In the genomic region with DNA sequence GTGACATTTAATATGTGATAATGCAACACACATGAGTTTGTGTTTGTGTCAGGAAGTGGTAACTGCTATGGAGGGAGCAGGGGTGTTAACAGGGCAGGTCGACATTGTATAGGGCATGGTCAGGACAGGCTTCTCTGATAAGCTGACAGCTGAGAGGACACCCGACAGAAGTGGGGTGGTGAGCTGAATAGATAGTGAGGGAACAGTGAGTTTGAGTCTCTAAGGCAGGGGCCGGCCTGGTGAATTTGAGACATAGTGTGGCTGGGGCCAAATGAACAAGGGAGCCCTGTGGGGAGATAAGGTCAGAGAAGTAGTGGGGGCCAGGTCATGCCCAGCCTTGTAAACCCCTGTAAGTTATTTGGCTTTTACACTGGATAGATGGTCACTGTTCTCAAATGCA, we compare ENCODE assay signal across 26 cellular contexts.
"Had no signal": no experiment of that assay in that cellular context is flagged by ENCODE, and none has a peak within 500 bp of the region (broad histone marks: within the 10 kb centered on the region; RNA-seq: fewer than 3 reads in every experiment).

No MANE protein-coding gene starts in this region.

- H3K36me3 ChIP-seq: gastrocnemius medialis, ovary, sigmoid colon, stomach, thyroid gland, vagina had no signal

- DNase-seq: dorsolateral prefrontal cortex; effector CD4-positive, alpha-beta T cell; foreskin fibroblast; gastrocnemius medialis; head of caudate nucleus; kidney; naive thymus-derived CD4-positive, alpha-beta T cell; nucleus accumbens; ovary; posterior cingulate gyrus; psoas muscle; right cardiac atrium; sigmoid colon; stimulated activated CD4-positive, alpha-beta T cell treated with anti-CD3 and anti-CD28 coated beads, Interleukin-2, amount 100 ng/mL, for 24 hours; stimulated activated CD4-positive, alpha-beta T cell treated with anti-CD3 and anti-CD28 coated beads, Interleukin-4, amount 100 ng/mL, for 24 hours; stimulated activated naive CD4-positive, alpha-beta T cell treated with Interleukin-2 at 50 U/mL for 16 hours; stomach; thyroid gland; trophoblast cell had no signal

- H3K27ac ChIP-seq: dorsolateral prefrontal cortex, gastrocnemius medialis, ovary, psoas muscle, sigmoid colon, stomach, thyroid gland, vagina had no signal

- ATAC-seq: esophagus mucosa; gastrocnemius medialis; left lobe of liver; naive thymus-derived CD4-positive, alpha-beta T cell; psoas muscle; right cardiac atrium had no signal

- H3K36me3 Mint-ChIP-seq: mesothelial cell of epicardium; naive thymus-derived CD4-positive, alpha-beta T cell; stimulated activated effector memory CD8-positive, alpha-beta T cell treated with anti-CD3 and anti-CD28 coated beads, Interleukin-12 subunit alpha, Interleukin-12 subunit beta, amount 100 ng/mL, for 72 hours had no signal

- H3K4me1 Mint-ChIP-seq: mesothelial cell of epicardium; naive thymus-derived CD4-positive, alpha-beta T cell; nephron had no signal

- H3K4me1 ChIP-seq: gastrocnemius medialis, psoas muscle, sigmoid colon, stomach, thyroid gland, vagina had no signal

- H3K4me3 Mint-ChIP-seq: mesothelial cell of epicardium; naive thymus-derived CD4-positive, alpha-beta T cell; nephron; stimulated activated effector memory CD8-positive, alpha-beta T cell treated with anti-CD3 and anti-CD28 coated beads, Interleukin-12 subunit alpha, Interleukin-12 subunit beta, amount 100 ng/mL, for 72 hours had no signal

- H3K27me3 ChIP-seq: gastrocnemius medialis, ovary, sigmoid colon, thyroid gland, vagina had no signal

- H3K4me3 ChIP-seq: dorsolateral prefrontal cortex, gastrocnemius medialis, lung, ovary, psoas muscle, sigmoid colon, stomach, thyroid gland, vagina had no signal

- H3K27ac Mint-ChIP-seq: mesothelial cell of epicardium; naive thymus-derived CD4-positive, alpha-beta T cell; nephron; stimulated activated effector memory CD8-positive, alpha-beta T cell treated with anti-CD3 and anti-CD28 coated beads, Interleukin-12 subunit alpha, Interleukin-12 subunit beta, amount 100 ng/mL, for 72 hours had no signal

- H3K9me3 ChIP-seq: gastrocnemius medialis, ovary, psoas muscle, sigmoid colon, stomach, thyroid gland, vagina had no signal

- H3K9me3 Mint-ChIP-seq: mesothelial cell of epicardium; nephron; stimulated activated effector memory CD8-positive, alpha-beta T cell treated with anti-CD3 and anti-CD28 coated beads, Interleukin-12 subunit alpha, Interleukin-12 subunit beta, amount 100 ng/mL, for 72 hours had no signal
